In the genomic region with DNA sequence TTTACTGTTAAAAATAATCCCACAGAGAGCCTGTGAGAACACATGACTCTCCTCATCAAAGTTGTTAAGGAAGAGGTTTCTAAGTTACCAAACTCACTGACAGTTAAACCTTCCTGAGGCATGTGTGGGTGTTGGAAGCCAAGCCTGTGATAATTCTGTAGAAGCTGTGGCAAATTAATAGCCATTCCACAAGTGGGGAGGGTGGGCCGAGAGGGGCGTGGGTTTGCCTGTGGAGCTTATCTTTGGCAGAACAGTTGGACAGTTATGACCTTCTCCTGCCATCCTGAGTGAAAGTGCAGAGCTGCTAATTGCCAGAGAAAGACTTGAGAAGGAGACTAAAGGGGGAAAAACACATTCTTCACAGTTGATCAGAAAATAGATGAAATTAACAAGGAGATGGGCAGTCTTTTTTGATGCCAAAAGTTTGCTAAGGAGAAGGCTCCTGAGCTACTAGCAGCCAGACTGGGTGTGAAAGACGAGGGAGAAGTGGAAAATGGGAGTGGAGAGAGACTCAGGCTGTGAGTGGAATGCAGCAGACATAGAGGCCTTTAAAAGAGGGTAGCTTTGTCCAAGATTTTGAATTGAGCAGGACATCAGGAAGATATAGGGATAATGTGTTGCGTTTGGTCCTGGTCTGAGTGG, we compare ENCODE assay signal across 13 cellular contexts. TPM values are rescaled to one million over a fixed set of nuclear protein-coding genes. Genes with fewer than 3 reads are reported as not detected.
A peak's percentile ranks its signal among the peaks of the same experiment; 100 is the strongest.
DNase-seq lines count a peak whose midpoint lies in the region; ATAC-seq and TF ChIP-seq lines count a peak whose summit lies in the region.
"Had no signal": no experiment of that assay in that cellular context is flagged by ENCODE, and none has a peak within 500 bp of the region (broad histone marks: within the 10 kb centered on the region; RNA-seq: fewer than 3 reads in every experiment).

No MANE protein-coding gene starts in this region.

- no peak overlapping the region for H3K9ac ChIP-seq in colonic mucosa (ENCODE audit: low read depth in 2 of 2, low read length in 2 of 2)
- H3K9ac ChIP-seq: GM23248 had no signal

- TF ChIP-seq CTCF in colonic mucosa (IDR thresholded peaks at IDR 0.05) (no peak), osteoblast (IDR thresholded peaks at IDR 0.05; ENCODE audit: extremely low read depth, low read depth, low read length) (no peak)

- peak overlapping the region; percentile 78 for H3K27ac Mint-ChIP-seq in activated CD4-positive, alpha-beta T cell treated with anti-CD3 and anti-CD28 coated beads, Interleukin-2, amount 10 ng/mL, durations not matched to agents 24 days and 14 days

- no peak for DNase-seq in activated CD4-positive, alpha-beta T cell treated with anti-CD3 and anti-CD28 coated beads, Interleukin-2, amount 10 ng/mL, durations not matched to agents 24 days and 14 days
- no peak for DNase-seq in activated CD4-positive, alpha-beta T cell treated with anti-CD3 and anti-CD28 coated beads for 48 hours
- DNase-seq in OCI-M2 (lab: John Stamatoyannopoulos, UW; ENCODE audit: unreplicated experiment) (peak; percentile 39), colonic mucosa (no peak), renal cortical epithelial cell (ENCODE audit: low read depth) (peak; percentile 38), osteoblast (ENCODE audit: insufficient read length, low spot score, missing footprints) (no peak)
- no peak for DNase-seq in effector CD4-positive, alpha-beta T cell
- DNase-seq: glutamatergic neuron, GM23248, retina had no signal

- H3K9me3 Mint-ChIP-seq in activated CD4-positive, alpha-beta T cell treated with anti-CD3 and anti-CD28 coated beads, Interleukin-2, amount 10 ng/mL, durations not matched to agents 24 days and 14 days = no peaks in the 10 kb centered on the region

- no peak overlapping the region for H3K4me3 ChIP-seq in colonic mucosa
- no peak overlapping the region for H3K4me3 ChIP-seq in osteoblast (ENCODE audit: insufficient read depth, low read length)
- H3K4me3 ChIP-seq: GM23248 had no signal

- H2AFZ ChIP-seq in osteoblast (ENCODE audit: low read length) = no peak overlapping the region
- H2AFZ ChIP-seq: GM23248 had no signal

- H3K36me3 Mint-ChIP-seq in activated CD4-positive, alpha-beta T cell treated with anti-CD3 and anti-CD28 coated beads, Interleukin-2, amount 10 ng/mL, durations not matched to agents 24 days and 14 days (ENCODE audit: low read depth) = peaks cover 11% of the 10 kb centered on the region

- no peaks in the 10 kb centered on the region for H4K20me1 ChIP-seq in osteoblast (ENCODE audit: insufficient read depth, low read length)

- H3K27ac ChIP-seq in colonic mucosa = peak overlapping the region; percentile 58
- H3K27ac ChIP-seq in osteoblast (ENCODE audit: low read depth, low read length) = no peak overlapping the region
- H3K27ac ChIP-seq: GM23248 had no signal

- H3K4me1 ChIP-seq in colonic mucosa (peaks cover 8% of the 10 kb centered on the region), osteoblast (ENCODE audit: insufficient read depth, low read length) (no peaks in the 10 kb centered on the region)

- intact Hi-C loops in activated CD4-positive, alpha-beta T cell treated with anti-CD3 and anti-CD28 coated beads, Interleukin-2, amount 10 ng/mL, durations not matched to agents 24 days and 14 days (cut with micrococcal nuclease) = loop anchor here (2.0 kb wide), 2 partner anchors 17 to 35 kb away; no protein-coding TSS in a partner anchor
- intact Hi-C loops in colonic mucosa (cut with DNase I) = no loop called here

- H3K79me2 ChIP-seq in osteoblast (ENCODE audit: insufficient read depth, low read length) = no peaks in the 10 kb centered on the region

- H3K4me2 ChIP-seq in osteoblast (ENCODE audit: insufficient read depth, low read length) = no peak overlapping the region

- H3K36me3 ChIP-seq in colonic mucosa (no peaks in the 10 kb centered on the region), osteoblast (ENCODE audit: insufficient read depth, low read length) (no peaks in the 10 kb centered on the region)

- peaks cover 36% of the 10 kb centered on the region for H3K27me3 Mint-ChIP-seq in activated CD4-positive, alpha-beta T cell treated with anti-CD3 and anti-CD28 coated beads, Interleukin-2, amount 10 ng/mL, durations not matched to agents 24 days and 14 days

- H3K4me1 Mint-ChIP-seq in activated CD4-positive, alpha-beta T cell treated with anti-CD3 and anti-CD28 coated beads, Interleukin-2, amount 10 ng/mL, durations not matched to agents 24 days and 14 days = peaks cover 54% of the 10 kb centered on the region

- H3K9me3 ChIP-seq in colonic mucosa (no peaks in the 10 kb centered on the region), osteoblast (ENCODE audit: low read depth, low read length) (no peaks in the 10 kb centered on the region)

- H3K27me3 ChIP-seq in colonic mucosa = no peaks in the 10 kb centered on the region
- peaks cover 82% of the 10 kb centered on the region for H3K27me3 ChIP-seq in osteoblast (ENCODE audit: insufficient read depth, low read length)

- peak overlapping the region; percentile 80 for H3K4me3 Mint-ChIP-seq in activated CD4-positive, alpha-beta T cell treated with anti-CD3 and anti-CD28 coated beads, Interleukin-2, amount 10 ng/mL, durations not matched to agents 24 days and 14 days

- ATAC-seq in HG03342 (IDR thresholded peaks at IDR 0.05; ENCODE audit: unreplicated experiment) = no peak

RNA-seq across cellular contexts. Expression of a gene that starts 1.6 kb away (rescaled TPM):
- 0.28 and 0.40 TPM in 2 replicates for total RNA-seq in activated CD4-positive, alpha-beta T cell treated with anti-CD3 and anti-CD28 coated beads, Interleukin-2, amount 10 ng/mL, durations not matched to agents 24 days and 14 days
- total RNA-seq in colonic mucosa = under 1 TPM in 1 of 2 donors, not detected in 1; 0.27 TPM
- total RNA-seq in renal cortical epithelial cell = not detected in 2 replicates
- total RNA-seq in osteoblast = not detected in 2 replicates
- total RNA-seq: GM23248, kidney epithelial cell, PC-3 had no signal

RNA-seq across cellular contexts. Expression of a gene that starts 2.0 kb away (rescaled TPM):
- 1.2 and 1.3 TPM in 2 replicates for total RNA-seq in activated CD4-positive, alpha-beta T cell treated with anti-CD3 and anti-CD28 coated beads, Interleukin-2, amount 10 ng/mL, durations not matched to agents 24 days and 14 days
- total RNA-seq in colonic mucosa = 1 to 10 TPM; 3.3 to 3.5 TPM
- 0.52 and 2.8 TPM in 2 replicates for total RNA-seq in renal cortical epithelial cell
- under 0.01 TPM in 1 of 2 replicates, not detected in the other for total RNA-seq in osteoblast
- total RNA-seq: PC-3 had no signal

RNA-seq across cellular contexts. Expression of a gene that starts 48.8 kb away (rescaled TPM):
- total RNA-seq in activated CD4-positive, alpha-beta T cell treated with anti-CD3 and anti-CD28 coated beads, Interleukin-2, amount 10 ng/mL, durations not matched to agents 24 days and 14 days = not detected in 2 replicates
- total RNA-seq in colonic mucosa (not detected), renal cortical epithelial cell (0.52 TPM in 1 of 2 replicates, not detected in the other), osteoblast (not detected in 2 replicates)
- total RNA-seq: GM23248 had no signal

Comparison
In these comparisons a context has a peak if more than half of its experiments do, and no peak if none do; other contexts are left out.
1. DNase-seq: peak in OCI-M2 (single experiment) and renal cortical epithelial cell (single experiment); none in activated CD4-positive, alpha-beta T cell treated with anti-CD3 and anti-CD28 coated beads, Interleukin-2, amount 10 ng/mL, durations not matched to agents 24 days and 14 days (single experiment), activated CD4-positive, alpha-beta T cell treated with anti-CD3 and anti-CD28 coated beads for 48 hours (single experiment), colonic mucosa (single experiment), osteoblast (single experiment) and effector CD4-positive, alpha-beta T cell (single experiment).